17 cellular contexts compared by ENCODE assay signal in genomic region chr17:40369923-40370322, GRCh38. TPM values are rescaled to one million over a fixed set of nuclear protein-coding genes. Genes with fewer than 3 reads are reported as not detected.
DNase-seq lines count a peak whose midpoint lies in the region; ATAC-seq, FAIRE-seq and TF ChIP-seq lines count a peak whose summit lies in the region.
"Had no signal": no experiment of that assay in that cellular context is flagged by ENCODE, and none has a peak within 500 bp of the region (broad histone marks: within the 10 kb centered on the region; RNA-seq: fewer than 3 reads in every experiment).

No MANE protein-coding gene starts in this region.

- TF ChIP-seq POLR2A in HepG2 (IDR thresholded peaks at IDR 0.05; ENCODE audit: insufficient read depth in 1 of 2, low read depth in 2 of 2, low read length in 2 of 2) = no peak

- no TSS peak for BruUV-seq in HepG2 (replicated peaks; lab: Mats Ljungman, UMichigan)

- H3K36me3 Mint-ChIP-seq in natural killer cell treated with Interleukin-12 subunit alpha and Interleukin-12 subunit beta and Interleukin-15 and Interleukin-18, amount 100 ng/mL, for 72 hours = no peaks in the 10 kb centered on the region
- no peaks in the 10 kb centered on the region for H3K36me3 Mint-ChIP-seq in natural killer cell
- H3K36me3 Mint-ChIP-seq: CD8-positive, alpha-beta memory T cell had no signal

- TF ChIP-seq CTCF in natural killer cell (IDR thresholded peaks at IDR 0.05) (no peak), upper lobe of right lung (IDR thresholded peaks at IDR 0.05) (no peak), HepG2 (CRISPR knock-in tag; IDR thresholded peaks at IDR 0.05) (no peak)

- no peak for FAIRE-seq in HepG2 (lab: Jason Lieb, UNC)

- CTCF ChIA-PET in HepG2 (lab: Yijun Ruan, JAX; ENCODE audit: low intra/inter-chr PET ratio, low total read pairs) = no interaction called here

- H3K27ac ChIP-seq in upper lobe of right lung = no peak overlapping the region
- no peak overlapping the region for H3K27ac ChIP-seq in HepG2 (ENCODE audit: extremely low read length, insufficient read depth, low read length)
- H3K27ac ChIP-seq: 22Rv1 had no signal

- peak; percentile 20 for DNase-seq in activated CD4-positive, CD25-positive, alpha-beta regulatory T cell treated with anti-CD3 and anti-CD28 coated beads, Interleukin-2, amount 50 U/mL, for 72 hours
- peak; percentile 29 for DNase-seq in natural killer cell treated with Interleukin-12 subunit alpha and Interleukin-12 subunit beta and Interleukin-15 and Interleukin-18, amount 100 ng/mL, for 72 hours (ENCODE audit: low spot score)
- DNase-seq in natural killer cell (no peak), mesenteric fat pad (ENCODE audit: low spot score) (peak; percentile 84), upper lobe of right lung (peak; percentile 44), HepG2 (ENCODE audit: low spot score) (no peak), NCI-H1105 treated with DMSO at 0.1 percent for 48 hours (lab: John Stamatoyannopoulos, UW) (no peak)
- DNase-seq: CD8-positive, alpha-beta memory T cell; DMS 273 treated with DMSO at 0.1 percent for 48 hours; H9 had no signal

- H3K79me2 ChIP-seq in HepG2 (ENCODE audit: insufficient read depth, low read length) = no peaks in the 10 kb centered on the region

- TF ChIP-seq EP300 in HepG2 (IDR thresholded peaks at IDR 0.05; ENCODE audit: low read depth in 2 of 2, low read length in 2 of 2) (no peak), HepG2 (CRISPR knock-in tag; IDR thresholded peaks at IDR 0.05; ENCODE audit: borderline replicate concordance) (no peak)

- in situ Hi-C loops in HepG2 (cut with HindIII; ENCODE audit: extremely low pct_ligation_motif_present, low pct_unique_long_range_greater_than_20kb) = no loop called here

- no peak overlapping the region for H3K4me2 ChIP-seq in HepG2 (ENCODE audit: low read depth, low read length)
- H3K4me2 ChIP-seq: GM23338 had no signal

- H4K20me1 ChIP-seq in HepG2 (ENCODE audit: insufficient read depth, low read length) = no peaks in the 10 kb centered on the region

- ATAC-seq in activated CD4-positive, CD25-positive, alpha-beta regulatory T cell treated with anti-CD3 and anti-CD28 coated beads, Interleukin-2, amount 50 U/mL, for 24 hours = no peak
- ATAC-seq in natural killer cell treated with Interleukin-12 subunit alpha and Interleukin-12 subunit beta and Interleukin-15 and Interleukin-18, amount 100 ng/mL, for 72 hours = no peak
- ATAC-seq in natural killer cell (no peak), upper lobe of right lung (no peak), HepG2 (no peak)
- ATAC-seq: GM23338 had no signal

- POLR2A ChIA-PET in HepG2 (lab: Yijun Ruan, JAX) = no interaction called here

- H3K27me3 Mint-ChIP-seq in natural killer cell treated with Interleukin-12 subunit alpha and Interleukin-12 subunit beta and Interleukin-15 and Interleukin-18, amount 100 ng/mL, for 72 hours = no peaks in the 10 kb centered on the region
- peaks cover 0 to 4% of the 10 kb centered on the region in 2 donors for H3K27me3 Mint-ChIP-seq in natural killer cell (ENCODE audit: low read depth in 2 of 2)

- no peaks in the 10 kb centered on the region for H3K27me3 ChIP-seq in upper lobe of right lung
- H3K27me3 ChIP-seq in HepG2 (ENCODE audit: control insufficient read depth in 1 of 2, insufficient read depth in 2 of 2, low read length in 2 of 2) = no peaks in the 10 kb centered on the region

- no peak overlapping the region for H3K9ac ChIP-seq in HepG2 (ENCODE audit: insufficient read depth, low read depth, low read length)

- H3K4me1 ChIP-seq in upper lobe of right lung (no peaks in the 10 kb centered on the region), HepG2 (ENCODE audit: insufficient read depth, low read length) (peaks cover 22% of the 10 kb centered on the region)
- H3K4me1 ChIP-seq: Caco-2 had no signal

- no peak overlapping the region for H3K4me3 Mint-ChIP-seq in natural killer cell treated with Interleukin-12 subunit alpha and Interleukin-12 subunit beta and Interleukin-15 and Interleukin-18, amount 100 ng/mL, for 72 hours
- no peak overlapping the region for H3K4me3 Mint-ChIP-seq in natural killer cell
- H3K4me3 Mint-ChIP-seq: CD8-positive, alpha-beta memory T cell; GM23338; H9 had no signal

- H2AFZ ChIP-seq in HepG2 (ENCODE audit: low read length) = no peak overlapping the region
- H2AFZ ChIP-seq: GM23338 had no signal

- no peak for TF ChIP-seq RAD21 in HepG2 (CRISPR knock-in tag; IDR thresholded peaks at IDR 0.05)

- H3K9me3 ChIP-seq in upper lobe of right lung (no peaks in the 10 kb centered on the region), HepG2 (ENCODE audit: low read length) (peaks cover 6% of the 10 kb centered on the region; the same call in 1 of the 2 replicates)

- H3K36me3 ChIP-seq in upper lobe of right lung (no peaks in the 10 kb centered on the region), HepG2 (replicated peaks in 1 of 2; ENCODE audit: control insufficient read depth in 1 of 2, insufficient read depth in 2 of 2, low read length in 2 of 2) (no peaks in the 10 kb centered on the region)

- no peaks in the 10 kb centered on the region for H3K9me3 Mint-ChIP-seq in natural killer cell treated with Interleukin-12 subunit alpha and Interleukin-12 subunit beta and Interleukin-15 and Interleukin-18, amount 100 ng/mL, for 72 hours
- H3K9me3 Mint-ChIP-seq in natural killer cell = no peaks in the 10 kb centered on the region
- H3K9me3 Mint-ChIP-seq: CD8-positive, alpha-beta memory T cell had no signal

- intact Hi-C loops in natural killer cell (cut with micrococcal nuclease) = no loop called here
- intact Hi-C loops in upper lobe of right lung (cut with DNase I) = loop anchor here (10.0 kb wide), 1 partner anchor 165 kb away; no protein-coding TSS in a partner anchor
- intact Hi-C loops in HepG2 (cut with micrococcal nuclease; ENCODE audit: unreplicated experiment) = no loop called here

- WGBS in HepG2 (ENCODE audit: low lambda C conversion rate) = 81% methylated on average over 7 of the region's 7 CpGs

- no peak overlapping the region for H3K27ac Mint-ChIP-seq in natural killer cell treated with Interleukin-12 subunit alpha and Interleukin-12 subunit beta and Interleukin-15 and Interleukin-18, amount 100 ng/mL, for 72 hours
- H3K27ac Mint-ChIP-seq in natural killer cell = no peak overlapping the region
- H3K27ac Mint-ChIP-seq: H9 had no signal

- H3K4me3 ChIP-seq in upper lobe of right lung = no peak overlapping the region
- no peak overlapping the region for H3K4me3 ChIP-seq in HepG2 (replicated peaks in 1 of 3; ENCODE audit: insufficient read depth in 1 of 3, low read depth in 2 of 3, low read length in 3 of 3)
- H3K4me3 ChIP-seq: GM23338 had no signal

- peaks cover 10 to 11% of the 10 kb centered on the region in 2 donors for H3K4me1 Mint-ChIP-seq in natural killer cell treated with Interleukin-12 subunit alpha and Interleukin-12 subunit beta and Interleukin-15 and Interleukin-18, amount 100 ng/mL, for 72 hours (ENCODE audit: low read depth in 2 of 2)
- peaks cover 4 to 5% of the 10 kb centered on the region in 2 donors for H3K4me1 Mint-ChIP-seq in natural killer cell

RNA-seq across cellular contexts. Expression of gene GJD3, which starts 5.4 kb away (rescaled TPM):
- not detected for total RNA-seq in natural killer cell treated with Interleukin-12 subunit alpha and Interleukin-12 subunit beta and Interleukin-15 and Interleukin-18, amount 100 ng/mL, for 72 hours
- total RNA-seq in natural killer cell (not detected), mesenteric fat pad (0.77 TPM), upper lobe of right lung (2.8 TPM), HepG2 (2016; rRNA removed; fragmentation: Illumina TruSeq; extraction: Trizol) (not detected in 2 replicates)
- total RNA-seq in HepG2 (2016; cell fraction: cytosol; rRNA removed; fragmentation: Illumina TruSeq; extraction: Trizol; ENCODE audit: low read depth) = not detected in 2 replicates
- total RNA-seq in HepG2 (2016; cell fraction: insoluble cytoplasmic fraction; rRNA removed; fragmentation: Illumina TruSeq; extraction: Trizol) = not detected in 2 replicates
- total RNA-seq in HepG2 (2016; cell fraction: membrane; rRNA removed; fragmentation: Illumina TruSeq; extraction: Trizol) = not detected in 2 replicates
- total RNA-seq in HepG2 (2016; cell fraction: nucleus; rRNA removed; fragmentation: Illumina TruSeq; extraction: Trizol) = not detected in 2 replicates
- not detected in 2 replicates for polyA plus RNA-seq in HepG2 (2011; rRNA removed)
- not detected in 2 replicates for polyA plus RNA-seq in HepG2 (2011; cell fraction: cytosol; rRNA removed)
- polyA plus RNA-seq in HepG2 (2011; cell fraction: nucleus; rRNA removed) = not detected in 2 replicates
- not detected in 2 replicates for polyA plus RNA-seq in HepG2 (2012)
- not detected in 2 replicates for polyA plus RNA-seq in HepG2 (2016; cell fraction: cytosol; fragmentation: Illumina TruSeq; extraction: Trizol; ENCODE audit: low read depth)
- not detected in 2 replicates for polyA plus RNA-seq in HepG2 (2016; cell fraction: insoluble cytoplasmic fraction; fragmentation: Illumina TruSeq; extraction: Trizol; ENCODE audit: low read depth)
- polyA plus RNA-seq in HepG2 (2016; cell fraction: membrane; fragmentation: Illumina TruSeq; extraction: Trizol; ENCODE audit: low read depth) = not detected in 2 replicates
- polyA plus RNA-seq in HepG2 (2016; cell fraction: nucleus; fragmentation: Illumina TruSeq; extraction: Trizol; ENCODE audit: insufficient read depth, low read depth) = not detected in 2 replicates
- not detected in 2 replicates for polyA minus RNA-seq in HepG2 (2011; rRNA and poly(A)+ RNA removed; ENCODE audit: low replicate concordance)
- not detected in 2 replicates for polyA minus RNA-seq in HepG2 (2011; cell fraction: cytosol; rRNA and poly(A)+ RNA removed)
- polyA minus RNA-seq in HepG2 (2011; cell fraction: nucleus; rRNA and poly(A)+ RNA removed) = not detected in 2 replicates
- total RNA-seq: A673, Caco-2, Daoy, H9, HT-29 had no signal
- polyA plus RNA-seq: GM23338 had no signal

RNA-seq across cellular contexts. Expression of gene TOP2A, which starts 47.8 kb away (rescaled TPM):
- total RNA-seq in natural killer cell treated with Interleukin-12 subunit alpha and Interleukin-12 subunit beta and Interleukin-15 and Interleukin-18, amount 100 ng/mL, for 72 hours = 100 to 1,000 TPM in 1 of 2 donors, 10 to 100 TPM in 1; 96.7 to 116 TPM
- total RNA-seq in natural killer cell (1 to 10 TPM; 2.0 to 6.4 (median 4.6) TPM), mesenteric fat pad (0.48 TPM), upper lobe of right lung (3.3 TPM), HepG2 (2016; rRNA removed; fragmentation: Illumina TruSeq; extraction: Trizol) (327 and 614 TPM in 2 replicates)
- 35.7 and 38.5 TPM in 2 replicates for total RNA-seq in HepG2 (2016; cell fraction: cytosol; rRNA removed; fragmentation: Illumina TruSeq; extraction: Trizol; ENCODE audit: low read depth)
- total RNA-seq in HepG2 (2016; cell fraction: insoluble cytoplasmic fraction; rRNA removed; fragmentation: Illumina TruSeq; extraction: Trizol) = 330 and 598 TPM in 2 replicates
- 112 and 128 TPM in 2 replicates for total RNA-seq in HepG2 (2016; cell fraction: membrane; rRNA removed; fragmentation: Illumina TruSeq; extraction: Trizol)
- total RNA-seq in HepG2 (2016; cell fraction: nucleus; rRNA removed; fragmentation: Illumina TruSeq; extraction: Trizol) = 262 and 265 TPM in 2 replicates
- 52.7 and 108 TPM in 2 replicates for polyA plus RNA-seq in HepG2 (2011; rRNA removed)
- polyA plus RNA-seq in HepG2 (2011; cell fraction: cytosol; rRNA removed) = 35.8 and 39.5 TPM in 2 replicates
- polyA plus RNA-seq in HepG2 (2011; cell fraction: nucleus; rRNA removed) = 38.5 and 46.3 TPM in 2 replicates
- polyA plus RNA-seq in HepG2 (2012) = 78.9 and 178 TPM in 2 replicates
- 13.7 and 16.7 TPM in 2 replicates for polyA plus RNA-seq in HepG2 (2016; cell fraction: cytosol; fragmentation: Illumina TruSeq; extraction: Trizol; ENCODE audit: low read depth)
- 406 and 447 TPM in 2 replicates for polyA plus RNA-seq in HepG2 (2016; cell fraction: insoluble cytoplasmic fraction; fragmentation: Illumina TruSeq; extraction: Trizol; ENCODE audit: low read depth)
- polyA plus RNA-seq in HepG2 (2016; cell fraction: membrane; fragmentation: Illumina TruSeq; extraction: Trizol; ENCODE audit: low read depth) = 56.7 and 60.4 TPM in 2 replicates
- polyA plus RNA-seq in HepG2 (2016; cell fraction: nucleus; fragmentation: Illumina TruSeq; extraction: Trizol; ENCODE audit: insufficient read depth, low read depth) = 324 and 347 TPM in 2 replicates
- 29.3 and 72.8 TPM in 2 replicates for polyA minus RNA-seq in HepG2 (2011; rRNA and poly(A)+ RNA removed; ENCODE audit: low replicate concordance)
- 58.4 and 82.8 TPM in 2 replicates for polyA minus RNA-seq in HepG2 (2011; cell fraction: cytosol; rRNA and poly(A)+ RNA removed)
- polyA minus RNA-seq in HepG2 (2011; cell fraction: nucleus; rRNA and poly(A)+ RNA removed) = 83.2 and 96.0 TPM in 2 replicates

Comparison
In these comparisons a context has a peak if more than half of its experiments do, and no peak if none do; other contexts are left out.
1. DNase-seq: peak in activated CD4-positive, CD25-positive, alpha-beta regulatory T cell treated with anti-CD3 and anti-CD28 coated beads, Interleukin-2, amount 50 U/mL, for 72 hours (single experiment), natural killer cell treated with Interleukin-12 subunit alpha and Interleukin-12 subunit beta and Interleukin-15 and Interleukin-18, amount 100 ng/mL, for 72 hours (single experiment), mesenteric fat pad (single experiment) and upper lobe of right lung (single experiment); none in natural killer cell (single experiment), HepG2 (single experiment) and NCI-H1105 treated with DMSO at 0.1 percent for 48 hours (single experiment).